12 cellular contexts compared by ENCODE assay signal in the genomic region with DNA sequence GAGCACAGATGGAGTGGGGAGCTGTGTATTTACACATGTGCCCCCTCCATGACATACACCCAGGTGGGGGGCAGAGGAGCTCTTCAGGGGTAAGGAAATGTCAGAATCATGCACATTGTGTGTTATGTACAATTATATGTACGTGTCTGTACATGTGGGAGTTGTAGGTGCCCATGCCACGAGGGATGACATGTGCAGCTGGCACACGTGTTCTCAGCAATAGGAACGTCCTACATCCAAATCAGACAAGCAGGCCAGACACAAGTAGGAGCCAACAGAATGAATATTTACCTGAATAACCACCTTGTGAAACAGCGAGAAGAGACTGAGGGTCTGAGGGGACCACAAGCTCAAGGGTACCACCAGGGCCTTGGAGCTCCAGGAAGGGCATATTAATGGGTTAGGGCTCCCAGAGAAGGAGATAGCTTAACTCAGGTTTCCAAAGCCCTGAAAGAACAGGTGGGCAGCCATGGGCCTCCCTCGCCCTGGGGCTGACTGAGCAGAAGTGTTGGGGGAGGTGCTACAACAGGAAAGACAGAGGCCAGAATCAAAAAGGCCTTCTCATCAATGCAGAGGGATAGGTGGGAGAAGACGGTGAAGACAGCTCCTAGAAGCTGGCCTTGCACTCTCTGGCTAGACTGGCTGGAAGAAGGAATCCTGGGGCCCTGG. TPM values are rescaled to one million over a fixed set of nuclear protein-coding genes. Genes with fewer than 3 reads are reported as not detected.
DNase-seq lines count a peak whose midpoint lies in the region; ATAC-seq and TF ChIP-seq lines count a peak whose summit lies in the region.
"Had no signal": no experiment of that assay in that cellular context is flagged by ENCODE, and none has a peak within 500 bp of the region (broad histone marks: within the 10 kb centered on the region; RNA-seq: fewer than 3 reads in every experiment).

No MANE protein-coding gene starts in this region.

- H3K27me3 ChIP-seq in right atrium auricular region, result no peaks in the 10 kb centered on the region
- no peaks in the 10 kb centered on the region for H3K27me3 ChIP-seq in aorta (ENCODE audit: control insufficient read depth in 1 of 2, insufficient read depth in 2 of 2, low read length in 1 of 2)

- no TSS peak for BruUV-seq in MCF 10A (replicated peaks; lab: Mats Ljungman, UMichigan)

- H3K9me3 Mint-ChIP-seq in MCF 10A (ENCODE audit: unreplicated experiment), result no peaks in the 10 kb centered on the region
- no peaks in the 10 kb centered on the region for H3K9me3 Mint-ChIP-seq in naive thymus-derived CD8-positive, alpha-beta T cell
- H3K9me3 Mint-ChIP-seq: dendritic cell treated with granulocyte-macrophage colony-stimulating factor and Interleukin-4, amounts not matched to agents 40 ng/mL and 50 ng/mL, for 4 days; GM23338 had no signal

- TF ChIP-seq POLR2A in lower leg skin (IDR thresholded peaks at IDR 0.05), result no peak

- 42 to 46% methylated on average over 7 of the region's 7 CpGs for WGBS in aorta, 2 donors
- WGBS in lower leg skin, 2 donors, result 33 to 34% methylated on average over 7 of the region's 7 CpGs

- intact Hi-C loops in left cardiac atrium (cut with DNase I), result loop anchor here in 1 of 2 donors (5.0 kb wide), 1 partner anchor 33 kb away; no protein-coding TSS in a partner anchor
- intact Hi-C loops in MCF 10A (cut with micrococcal nuclease), result loop anchor here (1.0 kb wide), 1 partner anchor 34 kb away; no protein-coding TSS in a partner anchor
- intact Hi-C loops in aorta (cut with DNase I), result loop anchor here in 1 of 2 donors (5.0 kb wide), 1 partner anchor 138 kb away; no protein-coding TSS in a partner anchor
- intact Hi-C loops in lower leg skin (cut with DNase I; ENCODE audit: low total_unique reads), result no loop called here

- TF ChIP-seq CTCF in right atrium auricular region (IDR thresholded peaks at IDR 0.05), result no peak
- no peak for TF ChIP-seq CTCF in MCF 10A (IDR thresholded peaks at IDR 0.05; ENCODE audit: unreplicated experiment)
- no peak for TF ChIP-seq CTCF in lower leg skin (IDR thresholded peaks at IDR 0.05)

- no peak overlapping the region for H3K4me3 ChIP-seq in right atrium auricular region
- H3K4me3 ChIP-seq in aorta (ENCODE audit: low read length in 2 of 2), result no peak overlapping the region
- H3K4me3 ChIP-seq in lower leg skin (ENCODE audit: low read depth, poor library complexity, severe bottlenecking), result no peak overlapping the region
- H3K4me3 ChIP-seq: GM23338 had no signal

- no peak for ATAC-seq in left cardiac atrium
- ATAC-seq in naive thymus-derived CD8-positive, alpha-beta T cell, result no peak
- ATAC-seq in aorta (ENCODE audit: low FRiP score), result no peak
- no peak for ATAC-seq in HG02678 (IDR thresholded peaks at IDR 0.05; ENCODE audit: unreplicated experiment)
- ATAC-seq: GM23338 had no signal

- DNase-seq in right atrium auricular region (ENCODE audit: low spot score) (no peak), left cardiac atrium (no peak), MCF 10A (ENCODE audit: unreplicated experiment) (no peak), aorta (no peak), AG20443 (ENCODE audit: low spot score) (no peak), lower leg skin (ENCODE audit: low spot score in 2 of 2) (no peak)
- DNase-seq in naive thymus-derived CD8-positive, alpha-beta T cell, result no peak
- DNase-seq: retina had no signal

- H3K4me1 Mint-ChIP-seq in MCF 10A (ENCODE audit: insufficient read depth, unreplicated experiment), result peaks cover 60% of the 10 kb centered on the region
- H3K4me1 Mint-ChIP-seq in naive thymus-derived CD8-positive, alpha-beta T cell, result peaks cover 25 to 40% (median 37%) of the 10 kb centered on the region in 4 donors

- H3K4me1 ChIP-seq in right atrium auricular region, result peaks cover 0 to 69% of the 10 kb centered on the region in 2 donors
- H3K4me1 ChIP-seq in aorta (ENCODE audit: control insufficient read depth in 1 of 2, insufficient read depth in 2 of 2, low read length in 2 of 2), result no peaks in the 10 kb centered on the region

- CTCF ChIA-PET in MCF 10A (lab: Yijun Ruan, JAX), result interaction anchor here (0.6 to 2.5 kb wide), 10 partner anchors 9 to 322 kb away, joined by 3 to 11 read pairs (median 4); no protein-coding TSS in a partner anchor

- H3K27ac ChIP-seq in right atrium auricular region (peak overlapping the region; percentile 76 to 83), aorta (ENCODE audit: low read depth in 1 of 2, low read length in 2 of 2) (peak overlapping the region; percentile 48 to 92)

- H3K36me3 ChIP-seq in right atrium auricular region (peaks cover 8% of the 10 kb centered on the region), aorta (ENCODE audit: control insufficient read depth in 1 of 2, insufficient read depth in 2 of 2, low read length in 1 of 2) (no peaks in the 10 kb centered on the region)

- POLR2A ChIA-PET in MCF 10A (lab: Yijun Ruan, JAX), result interaction anchor here (0.6 to 4.7 kb wide), 25 partner anchors 11 to 529 kb away, joined by 3 to 46 read pairs (median 4); a partner anchor contains a TSS
- POLR2A ChIA-PET in naive thymus-derived CD8-positive, alpha-beta T cell (lab: Charles Lee), result no interaction called here

- H3K9me3 ChIP-seq in right atrium auricular region (no peaks in the 10 kb centered on the region), aorta (ENCODE audit: control insufficient read depth, low read length) (no peaks in the 10 kb centered on the region)
- H3K9me3 ChIP-seq: Caco-2 had no signal

- H3K4me3 Mint-ChIP-seq in MCF 10A (ENCODE audit: unreplicated experiment), result peak overlapping the region; percentile 75
- no peak overlapping the region for H3K4me3 Mint-ChIP-seq in naive thymus-derived CD8-positive, alpha-beta T cell
- H3K4me3 Mint-ChIP-seq: dendritic cell treated with granulocyte-macrophage colony-stimulating factor and Interleukin-4, amounts not matched to agents 40 ng/mL and 50 ng/mL, for 4 days; GM23338 had no signal

- H3K27ac Mint-ChIP-seq in MCF 10A (ENCODE audit: low read depth, unreplicated experiment), result peak overlapping the region; percentile 18
- H3K27ac Mint-ChIP-seq in naive thymus-derived CD8-positive, alpha-beta T cell, result peak overlapping the region in 6 of 10 donors; percentile 27 to 87 (median 62)
- H3K27ac Mint-ChIP-seq: dendritic cell treated with granulocyte-macrophage colony-stimulating factor and Interleukin-4, amounts not matched to agents 40 ng/mL and 50 ng/mL, for 4 days; GM23338 had no signal

- peaks cover 14% of the 10 kb centered on the region for H3K36me3 Mint-ChIP-seq in MCF 10A (ENCODE audit: insufficient read depth, unreplicated experiment)
- no peaks in the 10 kb centered on the region for H3K36me3 Mint-ChIP-seq in naive thymus-derived CD8-positive, alpha-beta T cell

- H3K27me3 Mint-ChIP-seq in MCF 10A (ENCODE audit: insufficient read depth, unreplicated experiment), result no peaks in the 10 kb centered on the region
- peaks cover 10 to 26% (median 21%) of the 10 kb centered on the region in 5 donors for H3K27me3 Mint-ChIP-seq in naive thymus-derived CD8-positive, alpha-beta T cell

RNA-seq across cellular contexts. Expression of a gene that starts 3.2 kb away (rescaled TPM):
- total RNA-seq in right atrium auricular region (10 to 100 TPM; 31.2 to 34.4 TPM), left cardiac atrium (10 to 100 TPM; 19.8 to 27.5 TPM), MCF 10A (2022) (42.1 and 49.1 TPM in 2 replicates), aorta (100 to 1,000 TPM in 1 of 2 donors, 10 to 100 TPM in 1; 71.4 to 188 TPM), lower leg skin (100 to 1,000 TPM in 2 of 4 donors, 10 to 100 TPM in 2; 79.7 to 128 (median 94.7) TPM)
- total RNA-seq in naive thymus-derived CD8-positive, alpha-beta T cell, result not detected
- polyA plus RNA-seq in naive thymus-derived CD8-positive, alpha-beta T cell, result under 1 TPM in 1 of 3 donors, not detected in 2; 0.20 TPM
- polyA plus RNA-seq in aorta, result 100 to 1,000 TPM in 1 of 2 donors, 10 to 100 TPM in 1; 39.8 to 358 TPM

RNA-seq across cellular contexts. Expression of a gene that starts 55.9 kb away (rescaled TPM):
- total RNA-seq in right atrium auricular region (10 to 100 TPM; 42.9 to 66.8 TPM), left cardiac atrium (10 to 100 TPM; 32.3 to 44.7 TPM), MCF 10A (2022) (56.7 and 61.1 TPM in 2 replicates), aorta (10 to 100 TPM; 57.9 to 65.0 TPM), lower leg skin (100 to 1,000 TPM; 101 to 124 (median 115) TPM)
- total RNA-seq in naive thymus-derived CD8-positive, alpha-beta T cell, result 10 to 100 TPM; 35.3 to 36.3 TPM
- polyA plus RNA-seq in naive thymus-derived CD8-positive, alpha-beta T cell, result 10 to 100 TPM; 60.6 to 87.3 (median 77.8) TPM
- polyA plus RNA-seq in aorta, result 10 to 100 TPM; 75.5 to 83.9 TPM

Comparison
In these comparisons a context has a peak if more than half of its experiments do, and no peak if none do; other contexts are left out.
1. RNA of a gene that starts 3.2 kb away (total RNA-seq): 71.4 to 188 TPM in aorta, 79.7 to 128 TPM in lower leg skin, 42.1 to 49.1 TPM in MCF 10A, 31.2 to 34.4 TPM in right atrium auricular region and 19.8 to 27.5 TPM in left cardiac atrium; not detected in naive thymus-derived CD8-positive, alpha-beta T cell; every median in the first group is over 10 times any median in the second.